ENCODE assay signal across 2 cellular contexts in genomic region chr10:13810536-13810935, GRCh38.
TF ChIP-seq lines count a peak whose summit lies in the region.

No MANE protein-coding gene starts in this region.

TF ChIP-seq in IMR-90, 13 proteins besides CTCF, POLR2A, EP300 and RAD21:
- TF ChIP-seq MAFK (IDR thresholded peaks at IDR 0.05; ENCODE audit: low read depth, low read length) (no peak), CHD1 (IDR thresholded peaks at IDR 0.05; ENCODE audit: low read depth, low read length) (no peak), BHLHE40 (IDR thresholded peaks at IDR 0.05; ENCODE audit: low read depth, low read length) (no peak), CEBPB (IDR thresholded peaks at IDR 0.05; ENCODE audit: low read depth, low read length) (no peak), MAZ (IDR thresholded peaks at IDR 0.05; ENCODE audit: borderline replicate concordance, low read depth, low read length) (no peak), SMC3 (IDR thresholded peaks at IDR 0.05; ENCODE audit: low read depth, low read length) (no peak), RFX5 (IDR thresholded peaks at IDR 0.05; ENCODE audit: low read depth, low read length) (no peak), RCOR1 (IDR thresholded peaks at IDR 0.05; ENCODE audit: insufficient replicate concordance, low read length) (no peak), USF2 (IDR thresholded peaks at IDR 0.05; ENCODE audit: low read depth, low read length) (no peak), FOS (IDR thresholded peaks at IDR 0.05; ENCODE audit: low read depth, low read length) (no peak), NFE2L2 (IDR thresholded peaks at IDR 0.05; ENCODE audit: low read depth, low read length) (no peak), MXI1 (IDR thresholded peaks at IDR 0.05; ENCODE audit: borderline replicate concordance, low read depth, low read length) (no peak), ELK1 (IDR thresholded peaks at IDR 0.05; ENCODE audit: borderline replicate concordance, low read depth, low read length) (no peak)

TF ChIP-seq in H1, 55 proteins besides CTCF, POLR2A, EP300 and RAD21:
- no peak for TF ChIP-seq RFX5 (IDR thresholded peaks at IDR 0.05; ENCODE audit: borderline replicate concordance, low read depth, low read length)
- no peak for TF ChIP-seq SIN3A (conservative IDR thresholded peaks at IDR 0.05 in 1 of 2, IDR thresholded peaks at IDR 0.05 in 1 of 2; ENCODE audit: low read depth in 1 of 2, low read length in 2 of 2)
- no peak for TF ChIP-seq EGR1 (IDR thresholded peaks at IDR 0.05; ENCODE audit: borderline replicate concordance, low read depth, low read length)
- TF ChIP-seq SRF (IDR thresholded peaks at IDR 0.05; ENCODE audit: low read depth, low read length), result no peak
- TF ChIP-seq E2F6 (IDR thresholded peaks at IDR 0.05), result no peak
- no peak for TF ChIP-seq TAF7 (optimal IDR thresholded peaks at IDR 0.05; ENCODE audit: borderline replicate concordance, low read depth, low read length)
- TF ChIP-seq CHD1 (IDR thresholded peaks at IDR 0.05; ENCODE audit: low read depth, low read length), result no peak
